In the genomic region with DNA sequence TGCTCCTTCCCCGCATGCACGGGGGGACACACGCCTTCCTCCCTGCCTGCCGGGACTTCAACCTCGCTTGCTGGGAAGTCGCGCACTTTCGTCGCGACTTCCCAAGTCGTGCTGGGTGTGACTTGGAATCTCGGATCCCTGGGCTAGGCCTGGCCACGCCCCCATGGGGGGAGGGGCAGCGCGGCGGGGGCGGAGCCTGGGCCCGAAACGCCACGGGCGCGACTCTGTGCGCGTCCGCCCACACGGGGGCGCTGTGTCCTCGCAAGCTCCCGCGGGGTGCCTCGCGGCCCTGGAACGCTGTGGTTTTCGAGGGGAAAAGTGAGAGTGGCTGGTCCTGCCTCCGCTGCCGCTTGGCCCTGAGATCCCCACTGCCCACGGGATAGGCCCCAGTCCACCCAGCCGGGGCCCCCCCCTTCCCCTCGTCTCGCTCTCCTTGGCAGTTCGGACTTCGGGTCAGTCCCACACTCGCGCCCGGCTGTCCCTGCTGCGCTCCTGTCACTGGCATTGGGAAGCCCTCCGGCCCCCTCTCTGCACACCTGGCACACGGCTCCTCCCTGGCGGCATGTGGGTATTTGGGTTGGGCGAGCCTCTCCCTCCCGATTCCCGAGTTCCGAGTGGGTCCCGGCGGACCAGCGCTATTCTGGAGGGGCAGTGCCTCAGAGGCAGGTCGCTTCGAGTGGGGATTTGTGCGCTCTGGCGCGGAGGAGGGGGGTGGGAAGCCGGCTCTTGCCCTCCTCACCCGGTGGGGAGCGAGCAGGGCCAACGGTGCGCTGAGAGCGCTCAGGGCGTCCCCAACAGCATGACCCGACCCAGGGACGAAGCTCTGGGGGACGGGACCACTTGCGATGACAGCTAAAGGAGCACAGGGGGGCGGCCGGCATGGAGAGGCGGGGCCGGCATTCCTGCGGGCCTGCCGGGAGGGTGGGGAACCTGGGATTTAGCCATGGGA, we compare ENCODE assay signal across 8 cellular contexts. TPM values are rescaled to one million over a fixed set of nuclear protein-coding genes. Genes with fewer than 3 reads are reported as not detected.
DNase-seq lines count a peak whose midpoint lies in the region; ATAC-seq and TF ChIP-seq lines count a peak whose summit lies in the region.

No MANE protein-coding gene starts in this region.

- peak; percentile 87 for TF ChIP-seq CTCF in CD4-positive, alpha-beta T cell (IDR thresholded peaks at IDR 0.05)
- peak; percentile 98 for TF ChIP-seq CTCF in colonic mucosa (IDR thresholded peaks at IDR 0.05)

- peaks cover 12% of the 10 kb centered on the region for H3K36me3 ChIP-seq in colonic mucosa

- H3K9ac ChIP-seq in colonic mucosa (ENCODE audit: low read depth in 2 of 2, low read length in 2 of 2), result peak overlapping the region; percentile 58 to 70

- peak overlapping the region; percentile 77 for H3K4me3 Mint-ChIP-seq in CD4-positive, alpha-beta T cell
- H3K4me3 Mint-ChIP-seq in activated CD4-positive, alpha-beta T cell treated with anti-CD3 and anti-CD28 coated beads, Interleukin-2, amount 10 ng/mL, durations not matched to agents 7 days and 5 days, result peak overlapping the region; percentile 27

- intact Hi-C loops in CD4-positive, alpha-beta T cell (cut with DNase I, micrococcal nuclease), result loop anchor here (1.0 to 5.0 kb wide), 7 partner anchors 22 to 532 kb away; partner anchors contain the start of genes RUVBL1 (in 1 of the 2) and SEC61A1 (in 1 of the 2)
- intact Hi-C loops in colonic mucosa (cut with DNase I), result loop anchor here (10.0 kb wide), 1 partner anchor 49 kb away; the partner anchor contains the start of gene RUVBL1

- peaks cover 10% of the 10 kb centered on the region for H3K27me3 ChIP-seq in CD4-positive, alpha-beta T cell (ENCODE audit: control insufficient read depth, insufficient read depth, low read length)
- no peaks in the 10 kb centered on the region for H3K27me3 ChIP-seq in colonic mucosa

- ATAC-seq in CD4-positive, alpha-beta T cell (ENCODE audit: poor library complexity), result peak; percentile 89
- peak; percentile 40 for ATAC-seq in GM21526 (IDR thresholded peaks at IDR 0.05; ENCODE audit: low FRiP score, unreplicated experiment)

- H3K4me3 ChIP-seq in colonic mucosa, result peak overlapping the region; percentile 45

- CTCF ChIA-PET in CD4-positive, alpha-beta T cell (lab: Charles Lee), result interaction anchor here (0.7 to 1.6 kb wide), 11 partner anchors 11 to 1371 kb away, joined by 3 to 12 read pairs (median 6); partner anchors contain the start of genes EEFSEC, RUVBL1 and SEC61A1
- CTCF ChIA-PET in activated CD4-positive, alpha-beta T cell treated with anti-CD3 and anti-CD28 coated beads, Interleukin-2, amount 10 ng/mL, durations not matched to agents 7 days and 5 days (lab: Charles Lee), result interaction anchor here (0.7 to 1.9 kb wide), 9 partner anchors 10 to 247 kb away, joined by 3 to 8 read pairs (median 3); no protein-coding TSS in a partner anchor

- H3K27ac ChIP-seq in CD4-positive, alpha-beta T cell (ENCODE audit: low read depth, low read length), result no peak overlapping the region
- H3K27ac ChIP-seq in colonic mucosa, result peak overlapping the region; percentile 26

- no peaks in the 10 kb centered on the region for H3K9me3 Mint-ChIP-seq in CD4-positive, alpha-beta T cell
- no peaks in the 10 kb centered on the region for H3K9me3 Mint-ChIP-seq in activated CD4-positive, alpha-beta T cell treated with anti-CD3 and anti-CD28 coated beads, Interleukin-2, amount 10 ng/mL, durations not matched to agents 7 days and 5 days

- H3K36me3 Mint-ChIP-seq in CD4-positive, alpha-beta T cell (ENCODE audit: low read depth), result peaks cover 30% of the 10 kb centered on the region
- H3K36me3 Mint-ChIP-seq in activated CD4-positive, alpha-beta T cell treated with anti-CD3 and anti-CD28 coated beads, Interleukin-2, amount 10 ng/mL, durations not matched to agents 7 days and 5 days (ENCODE audit: low read depth), result peaks cover 14% of the 10 kb centered on the region

- H3K9me3 ChIP-seq in CD4-positive, alpha-beta T cell (ENCODE audit: control insufficient read depth, low read length), result no peaks in the 10 kb centered on the region
- H3K9me3 ChIP-seq in colonic mucosa, result no peaks in the 10 kb centered on the region

- peaks cover 5% of the 10 kb centered on the region for H3K4me1 Mint-ChIP-seq in CD4-positive, alpha-beta T cell (ENCODE audit: low read depth)
- H3K4me1 Mint-ChIP-seq in activated CD4-positive, alpha-beta T cell treated with anti-CD3 and anti-CD28 coated beads, Interleukin-2, amount 10 ng/mL, durations not matched to agents 7 days and 5 days, result peaks cover 14% of the 10 kb centered on the region

- POLR2A ChIA-PET in CD4-positive, alpha-beta T cell (lab: Charles Lee), result interaction anchor here (1.0 to 1.2 kb wide), 3 partner anchors 48 to 404 kb away, joined by 3 to 6 read pairs (median 3); partner anchors contain the start of gene RUVBL1
- POLR2A ChIA-PET in activated CD4-positive, alpha-beta T cell treated with anti-CD3 and anti-CD28 coated beads, Interleukin-2, amount 10 ng/mL, durations not matched to agents 7 days and 5 days (lab: Charles Lee), result no interaction called here

- H3K4me1 ChIP-seq in colonic mucosa, result peaks cover 8% of the 10 kb centered on the region

- DNase-seq in CD4-positive, alpha-beta T cell, result peak; percentile 74 to 89 (median 82)
- DNase-seq in NCI-H1092 (lab: John Stamatoyannopoulos, UW) (peak; percentile 82), colonic mucosa (peak; percentile 94), left kidney (ENCODE audit: low read depth, low spot score) (peak; percentile 92), SHP77 (lab: John Stamatoyannopoulos, UW) (no peak)
- peak; percentile 83 for DNase-seq in activated CD4-positive, alpha-beta T cell treated with anti-CD3 and anti-CD28 coated beads, Interleukin-2, amount 10 ng/mL, durations not matched to agents 7 days and 5 days
- DNase-seq in stimulated activated CD4-positive, alpha-beta T cell treated with anti-CD3 and anti-CD28 coated beads, Interleukin-1b, Interleukin-23, amount 100 ng/mL, for 24 hours (ENCODE audit: low read depth in 4 of 4, low spot score in 1 of 4), result peak; percentile 44 to 88 (median 74)

- H3K27ac Mint-ChIP-seq in CD4-positive, alpha-beta T cell, result no peak overlapping the region
- H3K27ac Mint-ChIP-seq in activated CD4-positive, alpha-beta T cell treated with anti-CD3 and anti-CD28 coated beads, Interleukin-2, amount 10 ng/mL, durations not matched to agents 7 days and 5 days, result peak overlapping the region; percentile 36

- no peaks in the 10 kb centered on the region for H3K27me3 Mint-ChIP-seq in CD4-positive, alpha-beta T cell
- peaks cover 4% of the 10 kb centered on the region for H3K27me3 Mint-ChIP-seq in activated CD4-positive, alpha-beta T cell treated with anti-CD3 and anti-CD28 coated beads, Interleukin-2, amount 10 ng/mL, durations not matched to agents 7 days and 5 days

RNA-seq across cellular contexts. Expression of gene SEC61A1, which starts 23.6 kb away (rescaled TPM):
- 100 to 1,000 TPM; 127 to 139 TPM for total RNA-seq in CD4-positive, alpha-beta T cell
- 100 to 1,000 TPM; 159 to 167 TPM for total RNA-seq in activated CD4-positive, alpha-beta T cell treated with anti-CD3 and anti-CD28 coated beads, Interleukin-2, amount 10 ng/mL, durations not matched to agents 7 days and 5 days
- total RNA-seq in colonic mucosa, result 100 to 1,000 TPM; 184 to 250 TPM

RNA-seq across cellular contexts. Expression of gene RUVBL1, which starts 47.8 kb away (rescaled TPM):
- total RNA-seq in CD4-positive, alpha-beta T cell, result 1 to 10 TPM; 5.6 to 7.7 TPM
- 10 to 100 TPM; 58.3 to 58.7 TPM for total RNA-seq in activated CD4-positive, alpha-beta T cell treated with anti-CD3 and anti-CD28 coated beads, Interleukin-2, amount 10 ng/mL, durations not matched to agents 7 days and 5 days
- total RNA-seq in colonic mucosa, result 10 to 100 TPM; 16.1 to 48.2 TPM

Comparison
In these comparisons a context has a peak if more than half of its experiments do, and no peak if none do; other contexts are left out.
1. DNase-seq: peak in CD4-positive, alpha-beta T cell (10 of 10), NCI-H1092 (single experiment), activated CD4-positive, alpha-beta T cell treated with anti-CD3 and anti-CD28 coated beads, Interleukin-2, amount 10 ng/mL, durations not matched to agents 7 days and 5 days (single experiment), colonic mucosa (single experiment), left kidney (single experiment) and stimulated activated CD4-positive, alpha-beta T cell treated with anti-CD3 and anti-CD28 coated beads, Interleukin-1b, Interleukin-23, amount 100 ng/mL, for 24 hours (4 of 4); none in SHP77 (0 of 2).